Comparison of ENCODE assay signal across 1 cellular context in the genomic region with DNA sequence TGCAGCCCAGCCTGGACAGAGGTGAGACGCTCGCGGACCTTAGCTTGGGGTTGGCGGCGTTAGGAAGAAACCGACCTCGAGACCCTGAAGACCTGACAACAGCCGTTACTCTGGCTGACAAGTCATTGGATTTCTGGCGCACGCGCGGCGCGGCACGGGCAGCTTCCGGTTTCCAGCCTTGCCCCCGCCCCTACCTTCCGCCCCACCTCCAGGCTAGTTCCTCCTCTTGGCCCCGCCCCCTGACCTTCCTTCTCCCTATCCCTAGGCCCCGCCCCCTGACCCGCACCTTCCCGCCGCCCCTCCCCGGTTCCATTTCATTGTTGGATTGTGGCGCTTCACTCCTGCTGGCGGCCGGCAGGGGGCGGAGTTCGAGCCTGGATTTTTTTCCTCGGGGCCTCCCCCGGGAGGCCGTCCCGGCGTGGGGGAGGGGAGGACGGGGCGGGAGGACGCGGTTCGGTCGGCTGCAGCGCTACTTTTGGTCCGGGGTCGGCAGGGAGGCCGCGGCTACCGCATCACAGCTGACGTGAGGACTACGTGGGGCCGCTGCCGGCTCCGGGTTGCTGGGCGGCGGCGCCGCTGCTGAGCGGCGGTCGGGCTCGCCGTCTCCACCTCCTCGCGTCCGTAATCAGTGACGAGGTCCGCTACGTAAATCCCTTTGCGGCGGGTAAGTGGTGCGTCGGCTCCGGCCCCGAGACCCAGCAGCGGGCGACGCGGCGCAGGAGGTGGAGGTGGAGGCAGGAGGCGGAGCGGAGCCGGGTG.
TF ChIP-seq lines count a peak whose summit lies in the region.

A gene (plus strand): TSS at position 317 of the 759 bp plus-strand sequence. CDS start 10,990 bp downstream, outside the sequence.

TF ChIP-seq in GM12878, 131 proteins besides CTCF, POLR2A, EP300 and RAD21 (continued from another document):
- TF ChIP-seq, protein P1, sequence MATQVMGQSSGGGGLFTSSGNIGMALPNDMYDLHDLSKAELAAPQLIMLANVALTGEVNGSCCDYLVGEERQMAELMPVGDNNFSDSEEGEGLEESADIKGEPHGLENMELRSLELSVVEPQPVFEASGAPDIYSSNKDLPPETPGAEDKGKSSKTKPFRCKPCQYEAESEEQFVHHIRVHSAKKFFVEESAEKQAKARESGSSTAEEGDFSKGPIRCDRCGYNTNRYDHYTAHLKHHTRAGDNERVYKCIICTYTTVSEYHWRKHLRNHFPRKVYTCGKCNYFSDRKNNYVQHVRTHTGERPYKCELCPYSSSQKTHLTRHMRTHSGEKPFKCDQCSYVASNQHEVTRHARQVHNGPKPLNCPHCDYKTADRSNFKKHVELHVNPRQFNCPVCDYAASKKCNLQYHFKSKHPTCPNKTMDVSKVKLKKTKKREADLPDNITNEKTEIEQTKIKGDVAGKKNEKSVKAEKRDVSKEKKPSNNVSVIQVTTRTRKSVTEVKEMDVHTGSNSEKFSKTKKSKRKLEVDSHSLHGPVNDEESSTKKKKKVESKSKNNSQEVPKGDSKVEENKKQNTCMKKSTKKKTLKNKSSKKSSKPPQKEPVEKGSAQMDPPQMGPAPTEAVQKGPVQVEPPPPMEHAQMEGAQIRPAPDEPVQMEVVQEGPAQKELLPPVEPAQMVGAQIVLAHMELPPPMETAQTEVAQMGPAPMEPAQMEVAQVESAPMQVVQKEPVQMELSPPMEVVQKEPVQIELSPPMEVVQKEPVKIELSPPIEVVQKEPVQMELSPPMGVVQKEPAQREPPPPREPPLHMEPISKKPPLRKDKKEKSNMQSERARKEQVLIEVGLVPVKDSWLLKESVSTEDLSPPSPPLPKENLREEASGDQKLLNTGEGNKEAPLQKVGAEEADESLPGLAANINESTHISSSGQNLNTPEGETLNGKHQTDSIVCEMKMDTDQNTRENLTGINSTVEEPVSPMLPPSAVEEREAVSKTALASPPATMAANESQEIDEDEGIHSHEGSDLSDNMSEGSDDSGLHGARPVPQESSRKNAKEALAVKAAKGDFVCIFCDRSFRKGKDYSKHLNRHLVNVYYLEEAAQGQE (IDR thresholded peaks at IDR 0.05; ENCODE audit: low read depth, low read length) = no peak; the same call in 1 of the 2 replicates
- TF ChIP-seq GATAD2B (conservative IDR thresholded peaks at IDR 0.05; ENCODE audit: low read depth) (no peak), IKZF2 (IDR thresholded peaks at IDR 0.05) (peak; percentile 89 to 90), TCF12 (IDR thresholded peaks at IDR 0.05; ENCODE audit: low read depth, low read length) (peak; percentile 58), RBBP5 (conservative IDR thresholded peaks at IDR 0.05) (no peak), POLR2AphosphoS2 (IDR thresholded peaks at IDR 0.05; ENCODE audit: low read depth, low read length) (peak; percentile 85), HDAC2 (IDR thresholded peaks at IDR 0.05) (no peak), CHD4 (IDR thresholded peaks at IDR 0.05) (no peak), ASH2L (IDR thresholded peaks at IDR 0.05; ENCODE audit: borderline replicate concordance, low read depth) (no peak), NRF1 (conservative IDR thresholded peaks at IDR 0.05; ENCODE audit: low read depth, low read length) (peak; percentile 79), PAX5 (IDR thresholded peaks at IDR 0.05; ENCODE audit: borderline replicate concordance, low read depth, low read length) (peak; percentile 46; the same call in 1 of the 2 replicates), PAX8 (IDR thresholded peaks at IDR 0.05) (no peak), SP1 (IDR thresholded peaks at IDR 0.05; ENCODE audit: low read depth, low read length) (peak; percentile 63), SIN3A (IDR thresholded peaks at IDR 0.05; ENCODE audit: low read depth, low read length) (no peak), ATF7 (IDR thresholded peaks at IDR 0.05; ENCODE audit: low read depth) (peak; percentile 25), MEF2B (IDR thresholded peaks at IDR 0.05; ENCODE audit: partially characterized antibody, poor library complexity, severe bottlenecking) (peak; percentile 85), ZNF24 (IDR thresholded peaks at IDR 0.05) (no peak; the same call in 1 of the 2 replicates), CREB1 (IDR thresholded peaks at IDR 0.05; ENCODE audit: low read depth) (peak; percentile 98), EGR1 (IDR thresholded peaks at IDR 0.05; ENCODE audit: borderline replicate concordance in 1 of 2, low read depth in 2 of 2, low read length in 2 of 2) (peak in 1 of 2 experiments; percentile 39; a peak in 1 of 3 replicates), KDM1A (IDR thresholded peaks at IDR 0.05; ENCODE audit: borderline replicate concordance) (no peak)
- TF ChIP-seq, protein P2, sequence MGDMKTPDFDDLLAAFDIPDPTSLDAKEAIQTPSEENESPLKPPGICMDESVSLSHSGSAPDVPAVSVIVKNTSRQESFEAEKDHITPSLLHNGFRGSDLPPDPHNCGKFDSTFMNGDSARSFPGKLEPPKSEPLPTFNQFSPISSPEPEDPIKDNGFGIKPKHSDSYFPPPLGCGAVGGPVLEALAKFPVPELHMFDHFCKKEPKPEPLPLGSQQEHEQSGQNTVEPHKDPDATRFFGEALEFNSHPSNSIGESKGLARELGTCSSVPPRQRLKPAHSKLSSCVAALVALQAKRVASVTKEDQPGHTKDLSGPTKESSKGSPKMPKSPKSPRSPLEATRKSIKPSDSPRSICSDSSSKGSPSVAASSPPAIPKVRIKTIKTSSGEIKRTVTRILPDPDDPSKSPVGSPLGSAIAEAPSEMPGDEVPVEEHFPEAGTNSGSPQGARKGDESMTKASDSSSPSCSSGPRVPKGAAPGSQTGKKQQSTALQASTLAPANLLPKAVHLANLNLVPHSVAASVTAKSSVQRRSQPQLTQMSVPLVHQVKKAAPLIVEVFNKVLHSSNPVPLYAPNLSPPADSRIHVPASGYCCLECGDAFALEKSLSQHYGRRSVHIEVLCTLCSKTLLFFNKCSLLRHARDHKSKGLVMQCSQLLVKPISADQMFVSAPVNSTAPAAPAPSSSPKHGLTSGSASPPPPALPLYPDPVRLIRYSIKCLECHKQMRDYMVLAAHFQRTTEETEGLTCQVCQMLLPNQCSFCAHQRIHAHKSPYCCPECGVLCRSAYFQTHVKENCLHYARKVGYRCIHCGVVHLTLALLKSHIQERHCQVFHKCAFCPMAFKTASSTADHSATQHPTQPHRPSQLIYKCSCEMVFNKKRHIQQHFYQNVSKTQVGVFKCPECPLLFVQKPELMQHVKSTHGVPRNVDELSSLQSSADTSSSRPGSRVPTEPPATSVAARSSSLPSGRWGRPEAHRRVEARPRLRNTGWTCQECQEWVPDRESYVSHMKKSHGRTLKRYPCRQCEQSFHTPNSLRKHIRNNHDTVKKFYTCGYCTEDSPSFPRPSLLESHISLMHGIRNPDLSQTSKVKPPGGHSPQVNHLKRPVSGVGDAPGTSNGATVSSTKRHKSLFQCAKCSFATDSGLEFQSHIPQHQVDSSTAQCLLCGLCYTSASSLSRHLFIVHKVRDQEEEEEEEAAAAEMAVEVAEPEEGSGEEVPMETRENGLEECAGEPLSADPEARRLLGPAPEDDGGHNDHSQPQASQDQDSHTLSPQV (IDR thresholded peaks at IDR 0.05) = peak; percentile 86; the same call in 1 of the 2 replicates
- TF ChIP-seq, protein P3, sequence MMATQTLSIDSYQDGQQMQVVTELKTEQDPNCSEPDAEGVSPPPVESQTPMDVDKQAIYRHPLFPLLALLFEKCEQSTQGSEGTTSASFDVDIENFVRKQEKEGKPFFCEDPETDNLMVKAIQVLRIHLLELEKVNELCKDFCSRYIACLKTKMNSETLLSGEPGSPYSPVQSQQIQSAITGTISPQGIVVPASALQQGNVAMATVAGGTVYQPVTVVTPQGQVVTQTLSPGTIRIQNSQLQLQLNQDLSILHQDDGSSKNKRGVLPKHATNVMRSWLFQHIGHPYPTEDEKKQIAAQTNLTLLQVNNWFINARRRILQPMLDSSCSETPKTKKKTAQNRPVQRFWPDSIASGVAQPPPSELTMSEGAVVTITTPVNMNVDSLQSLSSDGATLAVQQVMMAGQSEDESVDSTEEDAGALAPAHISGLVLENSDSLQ (IDR thresholded peaks at IDR 0.05) = peak; percentile 32; the same call in 1 of the 2 replicates
